In the genomic region with DNA sequence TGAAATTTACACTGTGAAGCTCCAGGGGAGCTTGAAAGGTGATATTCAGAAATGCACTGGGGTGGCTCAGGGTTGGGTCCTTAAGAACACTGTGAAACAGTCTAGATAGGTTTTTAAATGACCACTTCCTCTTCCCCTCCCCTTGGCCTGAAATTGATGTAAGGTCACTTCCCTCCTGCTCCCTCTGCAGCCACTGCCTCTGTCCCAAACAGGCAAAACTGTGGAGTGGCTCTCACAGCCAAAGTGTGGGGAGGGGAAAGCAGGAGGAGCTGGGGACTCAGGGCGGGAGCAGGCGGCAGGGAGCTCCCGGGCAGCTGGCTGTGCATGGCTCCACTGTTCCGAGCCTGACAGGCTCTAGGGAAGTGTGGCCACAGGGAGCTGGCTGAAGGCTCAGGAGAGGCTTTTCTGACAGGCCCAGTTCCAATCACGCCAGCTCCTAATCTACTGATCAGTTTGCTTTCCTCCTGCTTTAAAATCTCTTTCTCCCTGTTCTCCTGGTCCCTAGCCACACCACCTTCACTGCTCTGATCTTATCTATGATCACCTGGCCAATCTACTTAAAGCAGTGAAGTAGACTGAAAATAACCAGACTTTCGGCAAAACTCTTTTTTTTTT, we compare ENCODE assay signal across 8 cellular contexts. TPM values are rescaled to one million over a fixed set of nuclear protein-coding genes. Genes with fewer than 3 reads are reported as not detected.
DNase-seq lines count a peak whose midpoint lies in the region; ATAC-seq and TF ChIP-seq lines count a peak whose summit lies in the region.

No MANE protein-coding gene starts in this region.

- H3K27ac Mint-ChIP-seq in T-helper 2 cell treated with Interferon-gamma antibody and Interleukin-4, amounts not matched to agents 5 μg/mL and 100 μg/mL, for 36 hours: no peak overlapping the region

- H3K9me3 Mint-ChIP-seq in T-helper 2 cell treated with Interferon-gamma antibody and Interleukin-4, amounts not matched to agents 5 μg/mL and 100 μg/mL, for 36 hours: no peaks in the 10 kb centered on the region

- CTCF ChIA-PET in RWPE1 (lab: Yijun Ruan, JAX): interaction anchor here (0.7 to 14.7 kb wide), 21 partner anchors 10 to 281 kb away, joined by 3 to 464 read pairs (median 8); partner anchors contain the start of gene PHLDA3

- H3K9ac ChIP-seq in rectal smooth muscle tissue (ENCODE audit: low read length): no peak overlapping the region

- H3K4me3 ChIP-seq in heart left ventricle (peak overlapping the region in 2 of 12 donors; percentile 3 to 14), rectal smooth muscle tissue (ENCODE audit: low read length) (no peak overlapping the region)

- POLR2A ChIA-PET in RWPE1 (lab: Yijun Ruan, JAX; ENCODE audit: low non-redundant PET): interaction anchor here (0.8 kb wide), 1 partner anchor 43 kb away, joined by 6 read pairs; the partner anchor contains the start of gene PHLDA3

- WGBS in heart left ventricle, 4 donors: 35 to 50% (median 39%) methylated on average over 6 of the region's 6 CpGs

- H3K27ac ChIP-seq in RWPE1 (peak overlapping the region; percentile 41; the same call in 1 of the 2 replicates), heart left ventricle (peak overlapping the region; percentile 61 to 98 (median 72)), rectal smooth muscle tissue (ENCODE audit: low read depth, low read length) (peak overlapping the region; percentile 76)

- intact Hi-C loops in heart left ventricle (cut with DNase I): loop anchor here (1.0 to 10.0 kb wide), 6 partner anchors 29 to 257 kb away; no protein-coding TSS in a partner anchor

- H3K4me1 Mint-ChIP-seq in T-helper 2 cell treated with Interferon-gamma antibody and Interleukin-4, amounts not matched to agents 5 μg/mL and 100 μg/mL, for 36 hours (ENCODE audit: low read depth): peaks cover 30% of the 10 kb centered on the region

- H3K27me3 ChIP-seq in heart left ventricle: no peaks in the 10 kb centered on the region
- H3K27me3 ChIP-seq in rectal smooth muscle tissue (ENCODE audit: control insufficient read depth, insufficient read depth, low read length): no peaks in the 10 kb centered on the region

- H3K4me3 Mint-ChIP-seq in T-helper 2 cell treated with Interferon-gamma antibody and Interleukin-4, amounts not matched to agents 5 μg/mL and 100 μg/mL, for 36 hours: no peak overlapping the region

- no peaks in the 10 kb centered on the region for H3K27me3 Mint-ChIP-seq in T-helper 2 cell treated with Interferon-gamma antibody and Interleukin-4, amounts not matched to agents 5 μg/mL and 100 μg/mL, for 36 hours (ENCODE audit: low read depth)

- TF ChIP-seq CTCF in RWPE1 (conservative IDR thresholded peaks at IDR 0.05; ENCODE audit: low read depth) (no peak), heart left ventricle (IDR thresholded peaks at IDR 0.05) (no peak)

- H3K36me3 ChIP-seq in heart left ventricle (no peaks in the 10 kb centered on the region), rectal smooth muscle tissue (ENCODE audit: control insufficient read depth, insufficient read depth, low read length) (no peaks in the 10 kb centered on the region)

- ATAC-seq in heart left ventricle: peak; percentile 54 to 87 (median 70)
- no peak for ATAC-seq in HG02884 (IDR thresholded peaks at IDR 0.05; ENCODE audit: unreplicated experiment)

- no peaks in the 10 kb centered on the region for H3K9me3 ChIP-seq in heart left ventricle

- H3K36me3 Mint-ChIP-seq in T-helper 2 cell treated with Interferon-gamma antibody and Interleukin-4, amounts not matched to agents 5 μg/mL and 100 μg/mL, for 36 hours (ENCODE audit: low read depth): peaks cover 3% of the 10 kb centered on the region

- DNase-seq in DMS53 (lab: John Stamatoyannopoulos, UW) (peak; percentile 31), DMS53 treated with DMSO at 0.1 percent for 48 hours (lab: John Stamatoyannopoulos, UW; ENCODE audit: unreplicated experiment) (no peak), RWPE1 (ENCODE audit: low spot score) (no peak), heart left ventricle (peak; percentile 76 to 82 (median 77))
- DNase-seq in T-helper 2 cell treated with Interferon-gamma antibody and Interleukin-4, amounts not matched to agents 5 μg/mL and 100 μg/mL, for 36 hours (ENCODE audit: low spot score): no peak
- no peak for DNase-seq in activated T-cell treated with anti-CD3 and anti-CD28 coated beads, Interleukin-2, amount 50 U/mL, for 48 hours

- TF ChIP-seq POLR2A in heart left ventricle (IDR thresholded peaks at IDR 0.05): no peak

- H3K4me1 ChIP-seq in heart left ventricle: peaks cover 7 to 44% (median 28%) of the 10 kb centered on the region in 12 donors
- H3K4me1 ChIP-seq in rectal smooth muscle tissue (ENCODE audit: control insufficient read depth, insufficient read depth, low read length): peaks cover 24% of the 10 kb centered on the region

RNA-seq across cellular contexts. Expression of gene CSRP1, which starts 5.1 kb away (rescaled TPM):
- 100 to 1,000 TPM in 2 of 9 donors, 10 to 100 TPM in 7; 35.8 to 325 (median 78.6) TPM for total RNA-seq in heart left ventricle
- polyA plus RNA-seq in heart left ventricle: 10 to 100 TPM; 46.6 to 81.7 TPM

RNA-seq across cellular contexts. Expression of gene NAV1, which starts 26.9 kb away (rescaled TPM):
- 100 to 1,000 TPM in 1 of 9 donors, 10 to 100 TPM in 8; 58.0 to 107 (median 85.0) TPM for total RNA-seq in heart left ventricle
- polyA plus RNA-seq in heart left ventricle: 10 to 100 TPM; 30.5 to 37.6 TPM

RNA-seq across cellular contexts. Expression of gene PHLDA3, which starts 43.0 kb away (rescaled TPM):
- 10 to 100 TPM; 18.4 to 48.1 (median 33.4) TPM for total RNA-seq in heart left ventricle
- 10 to 100 TPM; 15.2 to 22.9 TPM for polyA plus RNA-seq in heart left ventricle

Comparison
In these comparisons a context has a peak if more than half of its experiments do, and no peak if none do; other contexts are left out.
1. DNase-seq: peak in DMS53 (single experiment) and heart left ventricle (5 of 5); none in DMS53 treated with DMSO at 0.1 percent for 48 hours (single experiment), RWPE1 (single experiment), T-helper 2 cell treated with Interferon-gamma antibody and Interleukin-4, amounts not matched to agents 5 μg/mL and 100 μg/mL, for 36 hours (single experiment) and activated T-cell treated with anti-CD3 and anti-CD28 coated beads, Interleukin-2, amount 50 U/mL, for 48 hours (0 of 2).
2. Peak in every context shown above with its lines, with median percentiles within 50 percentile points of each other: H3K27ac ChIP-seq.